ENCODE assay signal across 1 cellular context in the genomic region with DNA sequence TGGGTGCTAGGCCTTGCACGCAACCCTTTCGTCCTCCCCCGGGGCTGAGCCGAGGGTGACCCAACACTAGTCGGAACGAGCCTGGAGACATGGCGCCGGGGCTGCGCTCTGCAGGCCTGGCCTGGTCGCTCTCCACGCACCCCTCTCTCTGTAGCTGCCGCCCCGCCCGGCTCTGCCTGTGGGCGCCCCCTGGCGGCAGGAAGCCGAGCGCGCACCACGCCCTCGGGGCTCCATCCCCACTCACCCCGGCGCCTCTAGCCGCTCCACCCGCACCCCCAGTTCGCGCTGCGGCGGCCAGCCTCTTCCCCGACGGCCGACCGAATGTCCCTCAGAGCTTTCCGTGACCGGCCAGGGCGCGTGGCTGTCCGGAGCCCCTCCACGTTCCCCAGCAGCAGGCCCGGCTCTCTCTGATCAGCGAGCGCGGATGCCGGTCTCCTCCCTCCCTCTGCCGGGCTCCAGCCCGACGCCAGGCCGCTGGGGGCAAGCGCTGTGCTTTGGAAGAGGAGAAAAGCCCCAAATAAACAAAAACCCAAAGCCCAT.
A peak's percentile ranks its signal among the peaks of the same experiment; 100 is the strongest.
TF ChIP-seq lines count a peak whose summit lies in the region.

No MANE protein-coding gene starts in this region.

TF ChIP-seq in HepG2, 621 proteins besides CTCF, POLR2A, EP300 and RAD21 (continued from another document):
- TF ChIP-seq HNRNPLL (IDR thresholded peaks at IDR 0.05; ENCODE audit: low read depth, low read length, poor library complexity, severe bottlenecking) = peak; percentile 40
- TF ChIP-seq NR2C2 (CRISPR knock-in tag; IDR thresholded peaks at IDR 0.05; ENCODE audit: borderline replicate concordance) = no peak
- no peak for TF ChIP-seq ZNF367 (CRISPR knock-in tag; IDR thresholded peaks at IDR 0.05; ENCODE audit: borderline replicate concordance)
- TF ChIP-seq HOXA3 (CRISPR knock-in tag; IDR thresholded peaks at IDR 0.05) = peak; percentile 49; the same call in 1 of the 2 replicates
- TF ChIP-seq, protein P1, sequence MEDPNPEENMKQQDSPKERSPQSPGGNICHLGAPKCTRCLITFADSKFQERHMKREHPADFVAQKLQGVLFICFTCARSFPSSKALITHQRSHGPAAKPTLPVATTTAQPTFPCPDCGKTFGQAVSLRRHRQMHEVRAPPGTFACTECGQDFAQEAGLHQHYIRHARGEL (CRISPR knock-in tag; IDR thresholded peaks at IDR 0.05) = peak; percentile 75; the same call in 1 of the 2 replicates
- peak; percentile 45; the same call in 1 of the 2 replicates for TF ChIP-seq NFE2L1 (CRISPR knock-in tag; IDR thresholded peaks at IDR 0.05; ENCODE audit: borderline replicate concordance)
- TF ChIP-seq, protein P2, sequence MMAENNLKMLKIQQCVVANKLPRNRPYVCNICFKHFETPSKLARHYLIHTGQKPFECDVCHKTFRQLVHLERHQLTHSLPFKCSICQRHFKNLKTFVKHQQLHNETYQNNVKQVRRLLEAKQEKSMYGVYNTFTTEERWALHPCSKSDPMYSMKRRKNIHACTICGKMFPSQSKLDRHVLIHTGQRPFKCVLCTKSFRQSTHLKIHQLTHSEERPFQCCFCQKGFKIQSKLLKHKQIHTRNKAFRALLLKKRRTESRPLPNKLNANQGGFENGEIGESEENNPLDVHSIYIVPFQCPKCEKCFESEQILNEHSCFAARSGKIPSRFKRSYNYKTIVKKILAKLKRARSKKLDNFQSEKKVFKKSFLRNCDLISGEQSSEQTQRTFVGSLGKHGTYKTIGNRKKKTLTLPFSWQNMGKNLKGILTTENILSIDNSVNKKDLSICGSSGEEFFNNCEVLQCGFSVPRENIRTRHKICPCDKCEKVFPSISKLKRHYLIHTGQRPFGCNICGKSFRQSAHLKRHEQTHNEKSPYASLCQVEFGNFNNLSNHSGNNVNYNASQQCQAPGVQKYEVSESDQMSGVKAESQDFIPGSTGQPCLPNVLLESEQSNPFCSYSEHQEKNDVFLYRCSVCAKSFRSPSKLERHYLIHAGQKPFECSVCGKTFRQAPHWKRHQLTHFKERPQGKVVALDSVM (CRISPR knock-in tag; IDR thresholded peaks at IDR 0.05) = no peak
- no peak for TF ChIP-seq LCORL (IDR thresholded peaks at IDR 0.05)
- TF ChIP-seq LCORL (CRISPR knock-in tag; IDR thresholded peaks at IDR 0.05) = 0 out of 2 replicates have a peak, but pooled peaks have one; percentile 48
- TF ChIP-seq THAP11 (CRISPR knock-in tag; IDR thresholded peaks at IDR 0.05) = no peak
- TF ChIP-seq, protein P3, sequence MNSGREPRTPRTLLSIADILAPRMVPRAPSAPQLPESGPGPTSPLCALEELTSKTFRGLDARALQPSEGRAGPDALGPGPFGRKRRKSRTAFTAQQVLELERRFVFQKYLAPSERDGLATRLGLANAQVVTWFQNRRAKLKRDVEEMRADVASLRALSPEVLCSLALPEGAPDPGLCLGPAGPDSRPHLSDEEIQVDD (CRISPR knock-in tag; IDR thresholded peaks at IDR 0.05; ENCODE audit: borderline replicate concordance) = 0 out of 2 replicates have a peak, but pooled peaks have one; percentile 24
- TF ChIP-seq, protein P4, sequence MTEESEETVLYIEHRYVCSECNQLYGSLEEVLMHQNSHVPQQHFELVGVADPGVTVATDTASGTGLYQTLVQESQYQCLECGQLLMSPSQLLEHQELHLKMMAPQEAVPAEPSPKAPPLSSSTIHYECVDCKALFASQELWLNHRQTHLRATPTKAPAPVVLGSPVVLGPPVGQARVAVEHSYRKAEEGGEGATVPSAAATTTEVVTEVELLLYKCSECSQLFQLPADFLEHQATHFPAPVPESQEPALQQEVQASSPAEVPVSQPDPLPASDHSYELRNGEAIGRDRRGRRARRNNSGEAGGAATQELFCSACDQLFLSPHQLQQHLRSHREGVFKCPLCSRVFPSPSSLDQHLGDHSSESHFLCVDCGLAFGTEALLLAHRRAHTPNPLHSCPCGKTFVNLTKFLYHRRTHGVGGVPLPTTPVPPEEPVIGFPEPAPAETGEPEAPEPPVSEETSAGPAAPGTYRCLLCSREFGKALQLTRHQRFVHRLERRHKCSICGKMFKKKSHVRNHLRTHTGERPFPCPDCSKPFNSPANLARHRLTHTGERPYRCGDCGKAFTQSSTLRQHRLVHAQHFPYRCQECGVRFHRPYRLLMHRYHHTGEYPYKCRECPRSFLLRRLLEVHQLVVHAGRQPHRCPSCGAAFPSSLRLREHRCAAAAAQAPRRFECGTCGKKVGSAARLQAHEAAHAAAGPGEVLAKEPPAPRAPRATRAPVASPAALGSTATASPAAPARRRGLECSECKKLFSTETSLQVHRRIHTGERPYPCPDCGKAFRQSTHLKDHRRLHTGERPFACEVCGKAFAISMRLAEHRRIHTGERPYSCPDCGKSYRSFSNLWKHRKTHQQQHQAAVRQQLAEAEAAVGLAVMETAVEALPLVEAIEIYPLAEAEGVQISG (CRISPR knock-in tag; IDR thresholded peaks at IDR 0.05) = peak; percentile 61
- no peak for TF ChIP-seq NFE2L2 (IDR thresholded peaks at IDR 0.05; ENCODE audit: low read length)
- TF ChIP-seq EED (CRISPR knock-in tag; IDR thresholded peaks at IDR 0.05) = no peak
- TF ChIP-seq PITX1 (CRISPR knock-in tag; IDR thresholded peaks at IDR 0.05) = no peak
- peak; percentile 80; the same call in 1 of the 2 replicates for TF ChIP-seq ZNF331 (CRISPR knock-in tag; IDR thresholded peaks at IDR 0.05)
- TF ChIP-seq, protein P5, sequence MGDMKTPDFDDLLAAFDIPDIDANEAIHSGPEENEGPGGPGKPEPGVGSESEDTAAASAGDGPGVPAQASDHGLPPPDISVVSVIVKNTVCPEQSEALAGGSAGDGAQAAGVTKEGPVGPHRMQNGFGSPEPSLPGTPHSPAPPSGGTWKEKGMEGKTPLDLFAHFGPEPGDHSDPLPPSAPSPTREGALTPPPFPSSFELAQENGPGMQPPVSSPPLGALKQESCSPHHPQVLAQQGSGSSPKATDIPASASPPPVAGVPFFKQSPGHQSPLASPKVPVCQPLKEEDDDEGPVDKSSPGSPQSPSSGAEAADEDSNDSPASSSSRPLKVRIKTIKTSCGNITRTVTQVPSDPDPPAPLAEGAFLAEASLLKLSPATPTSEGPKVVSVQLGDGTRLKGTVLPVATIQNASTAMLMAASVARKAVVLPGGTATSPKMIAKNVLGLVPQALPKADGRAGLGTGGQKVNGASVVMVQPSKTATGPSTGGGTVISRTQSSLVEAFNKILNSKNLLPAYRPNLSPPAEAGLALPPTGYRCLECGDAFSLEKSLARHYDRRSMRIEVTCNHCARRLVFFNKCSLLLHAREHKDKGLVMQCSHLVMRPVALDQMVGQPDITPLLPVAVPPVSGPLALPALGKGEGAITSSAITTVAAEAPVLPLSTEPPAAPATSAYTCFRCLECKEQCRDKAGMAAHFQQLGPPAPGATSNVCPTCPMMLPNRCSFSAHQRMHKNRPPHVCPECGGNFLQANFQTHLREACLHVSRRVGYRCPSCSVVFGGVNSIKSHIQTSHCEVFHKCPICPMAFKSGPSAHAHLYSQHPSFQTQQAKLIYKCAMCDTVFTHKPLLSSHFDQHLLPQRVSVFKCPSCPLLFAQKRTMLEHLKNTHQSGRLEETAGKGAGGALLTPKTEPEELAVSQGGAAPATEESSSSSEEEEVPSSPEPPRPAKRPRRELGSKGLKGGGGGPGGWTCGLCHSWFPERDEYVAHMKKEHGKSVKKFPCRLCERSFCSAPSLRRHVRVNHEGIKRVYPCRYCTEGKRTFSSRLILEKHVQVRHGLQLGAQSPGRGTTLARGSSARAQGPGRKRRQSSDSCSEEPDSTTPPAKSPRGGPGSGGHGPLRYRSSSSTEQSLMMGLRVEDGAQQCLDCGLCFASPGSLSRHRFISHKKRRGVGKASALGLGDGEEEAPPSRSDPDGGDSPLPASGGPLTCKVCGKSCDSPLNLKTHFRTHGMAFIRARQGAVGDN (CRISPR knock-in tag; IDR thresholded peaks at IDR 0.05) = peak; percentile 55; the same call in 1 of the 2 replicates
- TF ChIP-seq MTF2 (CRISPR knock-in tag; IDR thresholded peaks at IDR 0.05; ENCODE audit: borderline replicate concordance) = peak; percentile 79; the same call in 1 of the 2 replicates
- TF ChIP-seq SOX6 (IDR thresholded peaks at IDR 0.05) = no peak
- TF ChIP-seq SOX6 (CRISPR knock-in tag; IDR thresholded peaks at IDR 0.05) = peak; percentile 21; the same call in 1 of the 2 replicates
- TF ChIP-seq ZEB1 (IDR thresholded peaks at IDR 0.05; ENCODE audit: insufficient replicate concordance, low read depth) = no peak
- TF ChIP-seq ZMYM4 (CRISPR knock-in tag; IDR thresholded peaks at IDR 0.05) = peak; percentile 22; the same call in 1 of the 2 replicates
- TF ChIP-seq BRCA1 (CRISPR knock-in tag; IDR thresholded peaks at IDR 0.05) = no peak
- 0 out of 2 replicates have a peak, but pooled peaks have one; percentile 37 for TF ChIP-seq ZNF746 (CRISPR knock-in tag; IDR thresholded peaks at IDR 0.05)
